In the genomic region with DNA sequence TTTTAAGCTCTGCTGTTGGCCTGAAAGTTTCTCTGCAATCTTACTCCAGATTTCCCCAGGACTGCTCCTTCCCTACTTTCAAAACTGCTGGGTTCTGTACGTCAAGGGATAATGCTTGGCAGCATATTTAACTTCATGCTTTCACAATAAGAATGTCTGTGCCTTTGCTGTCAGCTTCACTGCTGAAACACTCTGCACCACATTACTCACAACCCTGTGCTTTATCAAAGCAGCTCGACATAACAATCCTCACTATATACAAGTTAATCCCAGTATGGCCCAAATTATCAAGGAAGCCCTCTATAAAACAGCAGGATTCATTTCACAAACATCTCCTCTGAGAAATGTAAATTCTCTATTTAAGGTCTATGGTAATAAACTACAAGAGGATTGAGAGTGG, we compare ENCODE assay signal across 13 cellular contexts. TPM values are rescaled to one million over a fixed set of nuclear protein-coding genes. Genes with fewer than 3 reads are reported as not detected.
DNase-seq lines count a peak whose midpoint lies in the region; ATAC-seq and TF ChIP-seq lines count a peak whose summit lies in the region.
"Had no signal": no experiment of that assay in that cellular context is flagged by ENCODE, and none has a peak within 500 bp of the region (broad histone marks: within the 10 kb centered on the region; RNA-seq: fewer than 3 reads in every experiment).

No MANE protein-coding gene starts in this region.

- H3K9me3 Mint-ChIP-seq in activated naive CD4-positive, alpha-beta T cell treated with anti-CD3 and anti-CD28 coated beads, Interleukin-2, amount 10 ng/mL, durations not matched to agents 7 days and 5 days, result no peaks in the 10 kb centered on the region
- H3K9me3 Mint-ChIP-seq: dendritic cell treated with granulocyte-macrophage colony-stimulating factor and Interleukin-4, amounts not matched to agents 40 ng/mL and 50 ng/mL, for 4 days had no signal

- no peak for TF ChIP-seq CTCF in AG09309 (IDR thresholded peaks at IDR 0.05; ENCODE audit: control insufficient read depth, insufficient read depth, low read depth, low read length, missing control alignments)
- no peak for TF ChIP-seq CTCF in SK-N-SH (IDR thresholded peaks at IDR 0.05)
- TF ChIP-seq CTCF in fibroblast of villous mesenchyme (IDR thresholded peaks at IDR 0.05; ENCODE audit: insufficient read depth, low read depth, low read length), result no peak

- peaks cover 93% of the 10 kb centered on the region for H4K20me1 ChIP-seq in SK-N-SH (ENCODE audit: insufficient read depth)

- CTCF ChIA-PET in SK-N-SH (lab: Yijun Ruan, JAX), result no interaction called here
- CTCF ChIA-PET in activated naive CD4-positive, alpha-beta T cell treated with anti-CD3 and anti-CD28 coated beads, Interleukin-2, amount 10 ng/mL, durations not matched to agents 7 days and 5 days (lab: Charles Lee), result no interaction called here

- H3K27me3 Mint-ChIP-seq in activated naive CD4-positive, alpha-beta T cell treated with anti-CD3 and anti-CD28 coated beads, Interleukin-2, amount 10 ng/mL, durations not matched to agents 7 days and 5 days, result peaks cover 10% of the 10 kb centered on the region
- H3K27me3 Mint-ChIP-seq: dendritic cell treated with granulocyte-macrophage colony-stimulating factor and Interleukin-4, amounts not matched to agents 40 ng/mL and 50 ng/mL, for 4 days had no signal

- H3K36me3 ChIP-seq in SK-N-SH (replicated peaks in 1 of 2; ENCODE audit: control insufficient read depth in 1 of 2, insufficient read depth in 2 of 2, low read length in 1 of 2), result peaks cover 6 to 29% of the 10 kb centered on the region in 2 experiments

- peaks cover 100% of the 10 kb centered on the region for H3K79me2 ChIP-seq in SK-N-SH (ENCODE audit: insufficient read depth)

- H3K36me3 Mint-ChIP-seq in activated naive CD4-positive, alpha-beta T cell treated with anti-CD3 and anti-CD28 coated beads, Interleukin-2, amount 10 ng/mL, durations not matched to agents 7 days and 5 days, result no peaks in the 10 kb centered on the region

- H3K9ac ChIP-seq in SK-N-SH, result no peak overlapping the region

- ATAC-seq in stimulated activated naive CD8-positive, alpha-beta T cell treated with anti-CD3 and anti-CD28 coated beads, Interleukin-15, Interleukin-2, amounts not matched to agents 100 U/mL and 50 U/mL, for 24 hours, result no peak

- no peaks in the 10 kb centered on the region for H3K9me2 ChIP-seq in SK-N-SH

- 25% methylated on average over 2 of the region's 2 CpGs for WGBS in SK-N-SH (ENCODE audit: low lambda C conversion rate)

- no peaks in the 10 kb centered on the region for H3K9me3 ChIP-seq in SK-N-SH
- H3K9me3 ChIP-seq: HAP-1 had no signal

- POLR2A ChIA-PET in SK-N-SH (lab: Yijun Ruan, JAX), result no interaction called here

- no peak overlapping the region for H3K27ac Mint-ChIP-seq in activated naive CD4-positive, alpha-beta T cell treated with anti-CD3 and anti-CD28 coated beads, Interleukin-2, amount 10 ng/mL, durations not matched to agents 7 days and 5 days
- H3K27ac Mint-ChIP-seq: dendritic cell treated with granulocyte-macrophage colony-stimulating factor and Interleukin-4, amounts not matched to agents 40 ng/mL and 50 ng/mL, for 4 days had no signal

- H3K4me3 ChIP-seq in AG09309 (ENCODE audit: control insufficient read depth, low read depth, low read length) (no peak overlapping the region), SK-N-SH (ENCODE audit: low read depth in 2 of 2, low read length in 1 of 2) (0 out of 4 replicates have a peak overlapping the region, but pooled peaks of 1 of the 2 experiments have one; percentile 36), fibroblast of villous mesenchyme (ENCODE audit: low read depth, low read length) (no peak overlapping the region)
- H3K4me3 ChIP-seq: HAP-1 had no signal

- peak; percentile 93 for DNase-seq in AG09309 (ENCODE audit: low read depth)
- DNase-seq in SK-N-SH, result no peak
- DNase-seq in fibroblast of villous mesenchyme (ENCODE audit: low read depth), result peak; percentile 99
- peak; percentile 17 for DNase-seq in pons (ENCODE audit: low spot score)
- DNase-seq in stimulated activated naive CD8-positive, alpha-beta T cell treated with anti-CD3 and anti-CD28 coated beads, Interleukin-15, Interleukin-2, amounts not matched to agents 100 U/mL and 50 U/mL, for 24 hours, result no peak
- DNase-seq in activated naive CD4-positive, alpha-beta T cell treated with anti-CD3 and anti-CD28 coated beads, Interleukin-2, amount 10 ng/mL, durations not matched to agents 7 days and 5 days, result no peak
- no peak for DNase-seq in germinal center (ENCODE audit: low spot score)
- DNase-seq in NCI-H524 (lab: John Stamatoyannopoulos, UW), result no peak
- DNase-seq: Karpas-422; NCI-H2227 treated with DMSO at 0.1 percent for 48 hours; stimulated activated naive CD4-positive, alpha-beta T cell had no signal

- peaks cover 0 to 36% of the 10 kb centered on the region in 2 experiments; a peak in 2 of 4 replicates for H3K4me1 ChIP-seq in SK-N-SH (ENCODE audit: control insufficient read depth in 1 of 2, insufficient read depth in 2 of 2, low read depth in 1 of 2, low read length in 1 of 2)

- peaks cover 19% of the 10 kb centered on the region for H3F3A ChIP-seq in SK-N-SH (replicated peaks; ENCODE audit: insufficient read depth)

- no peaks in the 10 kb centered on the region for H3K27me3 ChIP-seq in SK-N-SH (ENCODE audit: insufficient read depth)

- peak overlapping the region; percentile 33; the same call in 1 of the 2 replicates for H3K4me2 ChIP-seq in SK-N-SH

- TF ChIP-seq RAD21 in SK-N-SH (IDR thresholded peaks at IDR 0.05; ENCODE audit: low read length), result no peak

- peak overlapping the region; percentile 5 to 70; a peak in 3 of 4 replicates for H3K27ac ChIP-seq in SK-N-SH (ENCODE audit: low read depth in 2 of 2, low read length in 1 of 2)

- peaks cover 14% of the 10 kb centered on the region for H3K4me1 Mint-ChIP-seq in activated naive CD4-positive, alpha-beta T cell treated with anti-CD3 and anti-CD28 coated beads, Interleukin-2, amount 10 ng/mL, durations not matched to agents 7 days and 5 days

- TF ChIP-seq EP300 in SK-N-SH (IDR thresholded peaks at IDR 0.05; ENCODE audit: borderline replicate concordance in 1 of 2, low read depth in 1 of 2, low read length in 1 of 2), result no peak

- H3K4me3 Mint-ChIP-seq in activated naive CD4-positive, alpha-beta T cell treated with anti-CD3 and anti-CD28 coated beads, Interleukin-2, amount 10 ng/mL, durations not matched to agents 7 days and 5 days, result no peak overlapping the region
- H3K4me3 Mint-ChIP-seq: dendritic cell treated with granulocyte-macrophage colony-stimulating factor and Interleukin-4, amounts not matched to agents 40 ng/mL and 50 ng/mL, for 4 days had no signal

- H2AFZ ChIP-seq in SK-N-SH (ENCODE audit: low read depth), result no peak overlapping the region

TF ChIP-seq in SK-N-SH, 30 proteins besides CTCF, POLR2A, EP300 and RAD21 (continues in another document):
- no peak for TF ChIP-seq RCOR1 (IDR thresholded peaks at IDR 0.05; ENCODE audit: low read length)
- TF ChIP-seq RXRA (IDR thresholded peaks at IDR 0.05; ENCODE audit: borderline replicate concordance, low read depth), result no peak
- TF ChIP-seq POLR2AphosphoS5 (IDR thresholded peaks at IDR 0.05; ENCODE audit: low read depth, low read length), result peak; percentile 17; the same call in 1 of the 2 replicates
- TF ChIP-seq NFIC (IDR thresholded peaks at IDR 0.05; ENCODE audit: borderline replicate concordance), result peak; percentile 30; the same call in 1 of the 2 replicates
- 0 out of 2 replicates have a peak, but pooled peaks have one; percentile 50 for TF ChIP-seq SIN3A (IDR thresholded peaks at IDR 0.05; ENCODE audit: borderline replicate concordance, low read depth, low read length)
- TF ChIP-seq, protein P1, sequence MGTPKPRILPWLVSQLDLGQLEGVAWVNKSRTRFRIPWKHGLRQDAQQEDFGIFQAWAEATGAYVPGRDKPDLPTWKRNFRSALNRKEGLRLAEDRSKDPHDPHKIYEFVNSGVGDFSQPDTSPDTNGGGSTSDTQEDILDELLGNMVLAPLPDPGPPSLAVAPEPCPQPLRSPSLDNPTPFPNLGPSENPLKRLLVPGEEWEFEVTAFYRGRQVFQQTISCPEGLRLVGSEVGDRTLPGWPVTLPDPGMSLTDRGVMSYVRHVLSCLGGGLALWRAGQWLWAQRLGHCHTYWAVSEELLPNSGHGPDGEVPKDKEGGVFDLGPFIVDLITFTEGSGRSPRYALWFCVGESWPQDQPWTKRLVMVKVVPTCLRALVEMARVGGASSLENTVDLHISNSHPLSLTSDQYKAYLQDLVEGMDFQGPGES (IDR thresholded peaks at IDR 0.05; ENCODE audit: low read depth, low read length), result no peak
- TF ChIP-seq JUND (IDR thresholded peaks at IDR 0.05), result peak; percentile 59
- TF ChIP-seq YY1 (IDR thresholded peaks at IDR 0.05; ENCODE audit: low read depth), result no peak
- TF ChIP-seq TCF12 (IDR thresholded peaks at IDR 0.05), result peak; percentile 78
- TF ChIP-seq, protein P2, sequence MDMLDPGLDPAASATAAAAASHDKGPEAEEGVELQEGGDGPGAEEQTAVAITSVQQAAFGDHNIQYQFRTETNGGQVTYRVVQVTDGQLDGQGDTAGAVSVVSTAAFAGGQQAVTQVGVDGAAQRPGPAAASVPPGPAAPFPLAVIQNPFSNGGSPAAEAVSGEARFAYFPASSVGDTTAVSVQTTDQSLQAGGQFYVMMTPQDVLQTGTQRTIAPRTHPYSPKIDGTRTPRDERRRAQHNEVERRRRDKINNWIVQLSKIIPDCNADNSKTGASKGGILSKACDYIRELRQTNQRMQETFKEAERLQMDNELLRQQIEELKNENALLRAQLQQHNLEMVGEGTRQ (IDR thresholded peaks at IDR 0.05; ENCODE audit: borderline replicate concordance, low read depth, low read length), result no peak
- TF ChIP-seq, protein P3, sequence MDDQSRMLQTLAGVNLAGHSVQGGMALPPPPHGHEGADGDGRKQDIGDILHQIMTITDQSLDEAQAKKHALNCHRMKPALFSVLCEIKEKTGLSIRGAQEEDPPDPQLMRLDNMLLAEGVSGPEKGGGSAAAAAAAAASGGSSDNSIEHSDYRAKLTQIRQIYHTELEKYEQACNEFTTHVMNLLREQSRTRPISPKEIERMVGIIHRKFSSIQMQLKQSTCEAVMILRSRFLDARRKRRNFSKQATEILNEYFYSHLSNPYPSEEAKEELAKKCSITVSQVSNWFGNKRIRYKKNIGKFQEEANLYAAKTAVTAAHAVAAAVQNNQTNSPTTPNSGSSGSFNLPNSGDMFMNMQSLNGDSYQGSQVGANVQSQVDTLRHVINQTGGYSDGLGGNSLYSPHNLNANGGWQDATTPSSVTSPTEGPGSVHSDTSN (IDR thresholded peaks at IDR 0.05), result peak; percentile 74
- TF ChIP-seq FOSL2 (IDR thresholded peaks at IDR 0.05; ENCODE audit: borderline replicate concordance, low read depth), result peak; percentile 39; the same call in 1 of the 2 replicates
- TF ChIP-seq, protein P4, sequence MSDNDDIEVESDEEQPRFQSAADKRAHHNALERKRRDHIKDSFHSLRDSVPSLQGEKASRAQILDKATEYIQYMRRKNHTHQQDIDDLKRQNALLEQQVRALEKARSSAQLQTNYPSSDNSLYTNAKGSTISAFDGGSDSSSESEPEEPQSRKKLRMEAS (IDR thresholded peaks at IDR 0.05; ENCODE audit: low read depth), result peak; percentile 63; the same call in 1 of the 2 replicates

RNA-seq across cellular contexts. Expression of a gene that starts 17.5 kb away (rescaled TPM):
- polyA plus RNA-seq in SK-N-SH (2012; rRNA removed), result 19.6 and 19.7 TPM in 2 replicates
- polyA plus RNA-seq in SK-N-SH (2012; cell fraction: cytosol; rRNA removed), result 23.5 and 24.6 TPM in 2 replicates
- polyA plus RNA-seq in SK-N-SH (2012; cell fraction: nucleus; rRNA removed), result 39.0 and 45.8 TPM in 2 replicates
- 20.9 and 32.0 TPM in 2 replicates for total RNA-seq in fibroblast of villous mesenchyme

Comparison
In these comparisons a context has a peak if more than half of its experiments do, and no peak if none do; other contexts are left out.
1. DNase-seq: peak in AG09309 (single experiment), fibroblast of villous mesenchyme (single experiment) and pons (single experiment); none in SK-N-SH (single experiment), stimulated activated naive CD8-positive, alpha-beta T cell treated with anti-CD3 and anti-CD28 coated beads, Interleukin-15, Interleukin-2, amounts not matched to agents 100 U/mL and 50 U/mL, for 24 hours (single experiment), activated naive CD4-positive, alpha-beta T cell treated with anti-CD3 and anti-CD28 coated beads, Interleukin-2, amount 10 ng/mL, durations not matched to agents 7 days and 5 days (single experiment), germinal center (single experiment) and NCI-H524 (0 of 2).